Comparison of ENCODE assay signal across 21 cellular contexts in genomic region chr1:242043165-242043564, GRCh38. TPM values are rescaled to one million over a fixed set of nuclear protein-coding genes. Genes with fewer than 3 reads are reported as not detected.
"Had no signal": no experiment of that assay in that cellular context is flagged by ENCODE, and none has a peak within 500 bp of the region (broad histone marks: within the 10 kb centered on the region; RNA-seq: fewer than 3 reads in every experiment).

No MANE protein-coding gene starts in this region.

- H3K27ac ChIP-seq: foreskin keratinocyte, hepatocyte, psoas muscle, right lobe of liver, testis, tibial nerve, upper lobe of right lung had no signal

- H3K9me3 ChIP-seq: psoas muscle, right lobe of liver, testis, upper lobe of right lung had no signal

- H3K27me3 ChIP-seq: foreskin keratinocyte, hepatocyte, right lobe of liver, testis, tibial nerve, upper lobe of right lung had no signal

- H3K36me3 Mint-ChIP-seq: naive thymus-derived CD4-positive, alpha-beta T cell; stimulated activated memory B cell treated with anti-CD40 and anti-IgM and Interleukin-4, amounts not matched to agents 10 μg/mL and 1 μg/mL and 100 μg/mL, for 72 hours had no signal

- H3K9me3 Mint-ChIP-seq: effector memory CD8-positive, alpha-beta T cell; stimulated activated naive CD8-positive, alpha-beta T cell treated with anti-CD3 and anti-CD28 coated beads, Interleukin-15, Interleukin-2, amounts not matched to agents 100 ng/mL and 50 ng/mL, for 24 hours had no signal

- ATAC-seq: effector memory CD8-positive, alpha-beta T cell; foreskin keratinocyte; left colon; naive thymus-derived CD4-positive, alpha-beta T cell; psoas muscle; right lobe of liver; stimulated activated memory B cell treated with anti-CD40 and anti-IgM and Interleukin-4, amounts not matched to agents 10 μg/mL and 1 μg/mL and 100 μg/mL, for 72 hours; upper lobe of right lung had no signal

- H3K4me1 ChIP-seq: foreskin keratinocyte, psoas muscle, right lobe of liver, testis, tibial nerve, upper lobe of right lung had no signal

- H3K4me3 ChIP-seq: hepatocyte, psoas muscle, right lobe of liver, testis, tibial nerve, upper lobe of right lung had no signal

- H3K27me3 Mint-ChIP-seq: stimulated activated memory B cell treated with anti-CD40 and anti-IgM and Interleukin-4, amounts not matched to agents 10 μg/mL and 1 μg/mL and 100 μg/mL, for 72 hours; stimulated activated naive CD8-positive, alpha-beta T cell treated with anti-CD3 and anti-CD28 coated beads, Interleukin-15, Interleukin-2, amounts not matched to agents 100 ng/mL and 50 ng/mL, for 24 hours had no signal

- DNase-seq: cortex of kidney; effector memory CD8-positive, alpha-beta T cell; foreskin keratinocyte; kidney; left colon; naive thymus-derived CD4-positive, alpha-beta T cell; nephron progenitor cell; psoas muscle; retina; right lobe of liver; stimulated activated CD4-positive, alpha-beta T cell treated with anti-CD3 and anti-CD28 coated beads, Interleukin-15, amount 100 ng/mL, for 24 hours; stimulated activated CD4-positive, alpha-beta T cell treated with anti-CD3 and anti-CD28 coated beads, Interleukin-1b, Interleukin-23, amount 100 ng/mL, for 48 hours; stimulated activated CD4-positive, alpha-beta T cell treated with anti-CD3 and anti-CD28 coated beads, Interleukin-4, amount 100 ng/mL, for 24 hours; testis; upper lobe of right lung had no signal

- H3K27ac Mint-ChIP-seq: effector memory CD8-positive, alpha-beta T cell; naive thymus-derived CD4-positive, alpha-beta T cell; nephron progenitor cell; stimulated activated memory B cell treated with anti-CD40 and anti-IgM and Interleukin-4, amounts not matched to agents 10 μg/mL and 1 μg/mL and 100 μg/mL, for 72 hours; stimulated activated naive CD8-positive, alpha-beta T cell treated with anti-CD3 and anti-CD28 coated beads, Interleukin-15, Interleukin-2, amounts not matched to agents 100 ng/mL and 50 ng/mL, for 24 hours had no signal

- H3K36me3 ChIP-seq: right lobe of liver, tibial nerve, upper lobe of right lung had no signal

- H3K4me3 Mint-ChIP-seq: effector memory CD8-positive, alpha-beta T cell; naive thymus-derived CD4-positive, alpha-beta T cell; nephron progenitor cell; stimulated activated memory B cell treated with anti-CD40 and anti-IgM and Interleukin-4, amounts not matched to agents 10 μg/mL and 1 μg/mL and 100 μg/mL, for 72 hours; stimulated activated naive CD8-positive, alpha-beta T cell treated with anti-CD3 and anti-CD28 coated beads, Interleukin-15, Interleukin-2, amounts not matched to agents 100 ng/mL and 50 ng/mL, for 24 hours had no signal

- H3K4me1 Mint-ChIP-seq: naive thymus-derived CD4-positive, alpha-beta T cell; nephron progenitor cell; stimulated activated memory B cell treated with anti-CD40 and anti-IgM and Interleukin-4, amounts not matched to agents 10 μg/mL and 1 μg/mL and 100 μg/mL, for 72 hours had no signal

RNA-seq across cellular contexts. Expression of gene MAP1LC3C, which starts 44.3 kb away (rescaled TPM):
- total RNA-seq: foreskin keratinocyte; liver; mononuclear cell; naive thymus-derived CD4-positive, alpha-beta T cell had no signal
